ENCODE assay signal across 17 cellular contexts in genomic region chr4:76726141-76726540, GRCh38.
"Had no signal": no experiment of that assay in that cellular context is flagged by ENCODE, and none has a peak within 500 bp of the region (broad histone marks: within the 10 kb centered on the region; RNA-seq: fewer than 3 reads in every experiment).

No MANE protein-coding gene starts in this region.

- H3K27ac Mint-ChIP-seq: activated CD8-positive, alpha-beta T cell treated with anti-CD3 and anti-CD28 coated beads for 36 hours; activated naive CD8-positive, alpha-beta T cell treated with anti-CD3 and anti-CD28 coated beads, Interleukin-2, amount 10 ng/mL, durations not matched to agents 7 days and 5 days; natural killer cell treated with Interleukin-12 subunit alpha and Interleukin-12 subunit beta and Interleukin-15 and Interleukin-18, amount 100 ng/mL, for 72 hours had no signal

- H3K27me3 ChIP-seq: dorsolateral prefrontal cortex, ovary, sigmoid colon, suprapubic skin, upper lobe of right lung had no signal

- H3K4me1 Mint-ChIP-seq: activated naive CD8-positive, alpha-beta T cell treated with anti-CD3 and anti-CD28 coated beads, Interleukin-2, amount 10 ng/mL, durations not matched to agents 7 days and 5 days had no signal

- H3K9me3 ChIP-seq: ovary, sigmoid colon, suprapubic skin, upper lobe of right lung had no signal

- H3K9me3 Mint-ChIP-seq: activated CD8-positive, alpha-beta T cell treated with anti-CD3 and anti-CD28 coated beads for 36 hours; activated naive CD8-positive, alpha-beta T cell treated with anti-CD3 and anti-CD28 coated beads, Interleukin-2, amount 10 ng/mL, durations not matched to agents 7 days and 5 days; natural killer cell treated with Interleukin-12 subunit alpha and Interleukin-12 subunit beta and Interleukin-15 and Interleukin-18, amount 100 ng/mL, for 72 hours had no signal

- H3K36me3 Mint-ChIP-seq: activated naive CD8-positive, alpha-beta T cell treated with anti-CD3 and anti-CD28 coated beads, Interleukin-2, amount 10 ng/mL, durations not matched to agents 7 days and 5 days; natural killer cell treated with Interleukin-12 subunit alpha and Interleukin-12 subunit beta and Interleukin-15 and Interleukin-18, amount 100 ng/mL, for 72 hours had no signal

- H3K4me3 ChIP-seq: dorsolateral prefrontal cortex, ovary, sigmoid colon, suprapubic skin, upper lobe of right lung had no signal

- DNase-seq: activated CD4-positive, alpha-beta T cell treated with anti-CD3 and anti-CD28 coated beads for 4 hours; activated CD8-positive, alpha-beta memory T cell treated with anti-CD3 and anti-CD28 coated beads, Interleukin-2, amount 50 U/mL, for 48 hours; activated CD8-positive, alpha-beta T cell treated with anti-CD3 and anti-CD28 coated beads for 36 hours; activated naive CD8-positive, alpha-beta T cell treated with anti-CD3 and anti-CD28 coated beads, Interleukin-2, amount 10 ng/mL, durations not matched to agents 7 days and 5 days; anterior cingulate cortex; dorsolateral prefrontal cortex; glutamatergic neuron; left colon; ovary; sigmoid colon; stimulated activated CD4-positive, alpha-beta T cell treated with anti-CD3 and anti-CD28 coated beads, Interleukin-2, amount 100 ng/mL, for 48 hours; stimulated activated naive CD4-positive, alpha-beta T cell treated with Interleukin-2 at 50 U/mL for 16 hours; T-helper 9 cell; upper lobe of right lung; WERI-Rb-1 had no signal

- H3K27ac ChIP-seq: dorsolateral prefrontal cortex, ovary, sigmoid colon, suprapubic skin, upper lobe of right lung, WERI-Rb-1 had no signal

- H3K36me3 ChIP-seq: ovary, sigmoid colon, suprapubic skin, upper lobe of right lung had no signal

- H3K4me3 Mint-ChIP-seq: activated CD8-positive, alpha-beta T cell treated with anti-CD3 and anti-CD28 coated beads for 36 hours; activated naive CD8-positive, alpha-beta T cell treated with anti-CD3 and anti-CD28 coated beads, Interleukin-2, amount 10 ng/mL, durations not matched to agents 7 days and 5 days; natural killer cell treated with Interleukin-12 subunit alpha and Interleukin-12 subunit beta and Interleukin-15 and Interleukin-18, amount 100 ng/mL, for 72 hours had no signal
